In the genomic region with DNA sequence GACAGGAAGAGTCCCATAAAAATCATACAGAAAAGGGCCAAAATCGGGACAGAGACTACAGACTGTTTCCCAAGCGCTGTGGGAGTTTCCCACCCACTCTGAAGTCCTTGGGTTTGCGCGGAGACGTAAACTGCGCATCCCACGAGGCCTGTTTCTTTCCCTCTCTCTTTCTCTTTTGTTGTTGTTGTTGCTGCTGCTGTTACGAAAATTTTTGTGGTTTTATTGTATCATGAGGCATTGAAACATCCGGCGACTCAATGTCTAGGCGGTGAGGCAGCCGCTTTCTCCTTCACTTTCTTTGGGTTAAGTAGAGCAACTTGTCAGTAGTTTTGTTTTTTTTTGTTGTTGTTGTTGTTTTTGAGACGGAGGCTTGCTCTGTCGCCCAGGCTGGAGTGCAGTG, we compare ENCODE assay signal across 1 cellular context.
TF ChIP-seq lines count a peak whose summit lies in the region.

No MANE protein-coding gene starts in this region.

TF ChIP-seq in WTC11, 78 proteins besides CTCF, POLR2A, EP300 and RAD21 (continued from another document):
- no peak for TF ChIP-seq NR1H2 (CRISPR knock-in tag; IDR thresholded peaks at IDR 0.05)
- TF ChIP-seq, protein P1, sequence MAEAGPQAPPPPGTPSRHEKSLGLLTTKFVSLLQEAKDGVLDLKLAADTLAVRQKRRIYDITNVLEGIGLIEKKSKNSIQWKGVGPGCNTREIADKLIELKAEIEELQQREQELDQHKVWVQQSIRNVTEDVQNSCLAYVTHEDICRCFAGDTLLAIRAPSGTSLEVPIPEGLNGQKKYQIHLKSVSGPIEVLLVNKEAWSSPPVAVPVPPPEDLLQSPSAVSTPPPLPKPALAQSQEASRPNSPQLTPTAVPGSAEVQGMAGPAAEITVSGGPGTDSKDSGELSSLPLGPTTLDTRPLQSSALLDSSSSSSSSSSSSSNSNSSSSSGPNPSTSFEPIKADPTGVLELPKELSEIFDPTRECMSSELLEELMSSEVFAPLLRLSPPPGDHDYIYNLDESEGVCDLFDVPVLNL (CRISPR knock-in tag; IDR thresholded peaks at IDR 0.05; ENCODE audit: borderline replicate concordance, low read depth): no peak
- no peak for TF ChIP-seq KAT7 (CRISPR knock-in tag; IDR thresholded peaks at IDR 0.05; ENCODE audit: borderline replicate concordance)
- no peak for TF ChIP-seq FOXJ3 (CRISPR knock-in tag; IDR thresholded peaks at IDR 0.05; ENCODE audit: borderline replicate concordance)
- no peak for TF ChIP-seq ZNF263 (CRISPR knock-in tag; IDR thresholded peaks at IDR 0.05; ENCODE audit: low read depth)
- TF ChIP-seq CREM (CRISPR knock-in tag; IDR thresholded peaks at IDR 0.05): no peak
- TF ChIP-seq, protein P2, sequence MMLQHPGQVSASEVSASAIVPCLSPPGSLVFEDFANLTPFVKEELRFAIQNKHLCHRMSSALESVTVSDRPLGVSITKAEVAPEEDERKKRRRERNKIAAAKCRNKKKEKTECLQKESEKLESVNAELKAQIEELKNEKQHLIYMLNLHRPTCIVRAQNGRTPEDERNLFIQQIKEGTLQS (CRISPR knock-in tag; conservative IDR thresholded peaks at IDR 0.05): no peak
